ENCODE assay signal across 11 cellular contexts in genomic region chr10:70538195-70538520, GRCh38. TPM values are rescaled to one million over a fixed set of nuclear protein-coding genes. Genes with fewer than 3 reads are reported as not detected.
DNase-seq lines count a peak whose midpoint lies in the region; ATAC-seq and TF ChIP-seq lines count a peak whose summit lies in the region.
"Had no signal": no experiment of that assay in that cellular context is flagged by ENCODE, and none has a peak within 500 bp of the region (broad histone marks: within the 10 kb centered on the region; RNA-seq: fewer than 3 reads in every experiment).

No MANE protein-coding gene starts in this region.

- H3K4me1 ChIP-seq in heart right ventricle (no peaks in the 10 kb centered on the region), mucosa of descending colon (ENCODE audit: low read depth) (no peaks in the 10 kb centered on the region), stomach smooth muscle (ENCODE audit: control insufficient read depth, insufficient read depth, low read length) (peaks cover 50% of the 10 kb centered on the region), left lung (no peaks in the 10 kb centered on the region)

- H3K27me3 ChIP-seq in heart right ventricle (no peaks in the 10 kb centered on the region), stomach smooth muscle (ENCODE audit: control insufficient read depth in 1 of 2, insufficient read depth in 2 of 2, low read length in 2 of 2) (no peaks in the 10 kb centered on the region), left lung (no peaks in the 10 kb centered on the region)

- H3K36me3 ChIP-seq in heart right ventricle: peaks cover 0 to 91% (median 0%) of the 10 kb centered on the region in 9 donors
- no peaks in the 10 kb centered on the region for H3K36me3 ChIP-seq in mucosa of descending colon (ENCODE audit: low read depth)
- H3K36me3 ChIP-seq in stomach smooth muscle (ENCODE audit: control insufficient read depth in 2 of 2, insufficient read depth in 2 of 2, low read length in 2 of 2): peaks cover 24 to 29% of the 10 kb centered on the region in 2 donors
- peaks cover 0 to 12% of the 10 kb centered on the region in 2 donors for H3K36me3 ChIP-seq in left lung

- no peak overlapping the region for H3K4me3 ChIP-seq in heart right ventricle
- H3K4me3 ChIP-seq in mucosa of descending colon: no peak overlapping the region
- no peak overlapping the region for H3K4me3 ChIP-seq in stomach smooth muscle (ENCODE audit: low read length in 2 of 2)
- H3K4me3 ChIP-seq in left lung: no peak overlapping the region
- H3K4me3 ChIP-seq: GM23248 had no signal

- H3K9me3 ChIP-seq in heart right ventricle: no peaks in the 10 kb centered on the region
- no peaks in the 10 kb centered on the region for H3K9me3 ChIP-seq in mucosa of descending colon
- no peaks in the 10 kb centered on the region for H3K9me3 ChIP-seq in stomach smooth muscle (ENCODE audit: control insufficient read depth in 2 of 2, low read length in 2 of 2)
- H3K9me3 ChIP-seq in left lung: no peaks in the 10 kb centered on the region

- H3K27ac ChIP-seq in heart right ventricle (no peak overlapping the region), stomach smooth muscle (ENCODE audit: low read length) (peak overlapping the region; percentile 18), left lung (no peak overlapping the region)
- H3K27ac ChIP-seq: GM23248 had no signal

- peak; percentile 36 for DNase-seq in Right ventricle myocardium superior
- DNase-seq in heart right ventricle: no peak
- peak; percentile 75 for DNase-seq in left lobe of liver (ENCODE audit: low spot score)
- DNase-seq in mucosa of descending colon: no peak
- DNase-seq in left lung: no peak
- no peak for DNase-seq in stimulated activated naive CD4-positive, alpha-beta T cell (lab: John Stamatoyannopoulos, UW)
- DNase-seq: C1 segment of cervical spinal cord, DMS 273 treated with DMSO at 0.1 percent for 48 hours had no signal

- WGBS in heart right ventricle, 2 donors: 89 to 94% methylated on average over 10 of the region's 10 CpGs

- TF ChIP-seq CTCF in heart right ventricle (IDR thresholded peaks at IDR 0.05): no peak
- TF ChIP-seq CTCF in mucosa of descending colon (IDR thresholded peaks at IDR 0.05): no peak
- TF ChIP-seq CTCF in left lung (IDR thresholded peaks at IDR 0.05): no peak

- intact Hi-C loops in Right ventricle myocardium superior (cut with DNase I) (loop anchor here (2.0 kb wide), 1 partner anchor 75 kb away; no protein-coding TSS in a partner anchor), heart right ventricle (cut with DNase I) (loop anchor here in 1 of 10 donors (5.0 kb wide), 1 partner anchor 76 kb away; no protein-coding TSS in a partner anchor), mucosa of descending colon (cut with DNase I, micrococcal nuclease) (loop anchor here (5.0 to 10.0 kb wide), 2 partner anchors 73 to 76 kb away; no protein-coding TSS in a partner anchor), left lung (cut with DNase I) (no loop called here)

- H3K9ac ChIP-seq in stomach smooth muscle (ENCODE audit: low read length in 2 of 2): peak overlapping the region; percentile 20 to 21
- H3K9ac ChIP-seq: GM23248 had no signal

- ATAC-seq in Right ventricle myocardium superior (ENCODE audit: poor library complexity) (no peak), heart right ventricle (no peak), left lobe of liver (peak; percentile 88), mucosa of descending colon (peak; percentile 6), HG02884 (IDR thresholded peaks at IDR 0.05; ENCODE audit: unreplicated experiment) (no peak), left lung (no peak)

RNA-seq across cellular contexts. Expression of gene PALD1, which starts 59.6 kb away (rescaled TPM):
- total RNA-seq in Right ventricle myocardium superior (4.6 TPM), heart right ventricle (10 to 100 TPM in 1 of 10 donors, 1 to 10 TPM in 9; 4.8 to 10.3 (median 6.1) TPM), left lobe of liver (1.1 TPM), mucosa of descending colon (10 to 100 TPM in 1 of 3 donors, 1 to 10 TPM in 2; 1.9 to 15.9 (median 3.2) TPM), left lung (10 to 100 TPM; 10.1 to 10.8 TPM)
- 1 to 10 TPM; 4.1 to 5.6 TPM for polyA plus RNA-seq in heart right ventricle
- total RNA-seq: GM23248 had no signal
- polyA plus RNA-seq: GM23248 had no signal

Comparison
In these comparisons a context has a peak if more than half of its experiments do, and no peak if none do; other contexts are left out.
1. DNase-seq: peak in Right ventricle myocardium superior (single experiment) and left lobe of liver (single experiment); none in heart right ventricle (0 of 2), mucosa of descending colon (0 of 3), left lung (0 of 2) and stimulated activated naive CD4-positive, alpha-beta T cell (0 of 6).
2. ATAC-seq: peak in left lobe of liver (single experiment) and mucosa of descending colon (single experiment); none in Right ventricle myocardium superior (single experiment), heart right ventricle (0 of 8), HG02884 (single experiment) and left lung (single experiment).
3. intact Hi-C loops: an anchor here in Right ventricle myocardium superior (2.0 kb wide) and mucosa of descending colon (5.0 to 10.0 kb wide); none called in left lung.